In genomic region chr16:57535680-57536305, GRCh38 we compare ENCODE assay signal across 1 cellular context.
TF ChIP-seq lines count a peak whose summit lies in the region.

No MANE protein-coding gene starts in this region.

TF ChIP-seq in K562, 482 proteins besides CTCF, POLR2A, EP300 and RAD21 (continued from another document):
- TF ChIP-seq ZNF280A (IDR thresholded peaks at IDR 0.05; ENCODE audit: low read depth, partially characterized antibody) (no peak), SIX5 (IDR thresholded peaks at IDR 0.05; ENCODE audit: borderline replicate concordance in 1 of 2, insufficient read depth in 1 of 2, low read depth in 1 of 2, low read length in 2 of 2) (no peak), POLR2AphosphoS5 (IDR thresholded peaks at IDR 0.05; ENCODE audit: control insufficient read depth, insufficient read depth, low read depth, low read length) (no peak), E2F3 (CRISPR knock-in tag; IDR thresholded peaks at IDR 0.05) (0 out of 2 replicates have a peak, but pooled peaks have one; percentile 25), ATF6 (CRISPR knock-in tag; IDR thresholded peaks at IDR 0.05) (no peak), YY1 (IDR thresholded peaks at IDR 0.05; ENCODE audit: borderline replicate concordance in 1 of 3, control insufficient read depth in 1 of 3, extremely low read depth in 1 of 3, insufficient read depth in 3 of 3, insufficient read length in 1 of 3, insufficient replicate concordance in 2 of 3, low read depth in 1 of 3, low read length in 2 of 3) (no peak), ZNF282 (CRISPR knock-in tag; IDR thresholded peaks at IDR 0.05) (no peak), RCOR1 (IDR thresholded peaks at IDR 0.05; ENCODE audit: borderline replicate concordance in 1 of 2, low read depth in 2 of 2, low read length in 2 of 2) (peak in 1 of 2 experiments; percentile 49; a peak in 2 of 4 replicates), TEAD2 (tag; IDR thresholded peaks at IDR 0.05) (no peak), FOXJ2 (tag; IDR thresholded peaks at IDR 0.05) (no peak), KLF16 (IDR thresholded peaks at IDR 0.05) (no peak), RBM25 (IDR thresholded peaks at IDR 0.05; ENCODE audit: low read depth, low read length, severe bottlenecking) (peak; percentile 100), POLR2H (tag; IDR thresholded peaks at IDR 0.05; ENCODE audit: low read depth) (no peak), ZNF12 (CRISPR knock-in tag; IDR thresholded peaks at IDR 0.05) (no peak), ZNF347 (CRISPR knock-in tag; IDR thresholded peaks at IDR 0.05; ENCODE audit: low read depth) (no peak), BCLAF1 (IDR thresholded peaks at IDR 0.05; ENCODE audit: borderline replicate concordance in 1 of 2, control insufficient read depth in 1 of 2, low read depth in 2 of 2, low read length in 1 of 2) (no peak)
